17 cellular contexts compared by ENCODE assay signal in the genomic region with DNA sequence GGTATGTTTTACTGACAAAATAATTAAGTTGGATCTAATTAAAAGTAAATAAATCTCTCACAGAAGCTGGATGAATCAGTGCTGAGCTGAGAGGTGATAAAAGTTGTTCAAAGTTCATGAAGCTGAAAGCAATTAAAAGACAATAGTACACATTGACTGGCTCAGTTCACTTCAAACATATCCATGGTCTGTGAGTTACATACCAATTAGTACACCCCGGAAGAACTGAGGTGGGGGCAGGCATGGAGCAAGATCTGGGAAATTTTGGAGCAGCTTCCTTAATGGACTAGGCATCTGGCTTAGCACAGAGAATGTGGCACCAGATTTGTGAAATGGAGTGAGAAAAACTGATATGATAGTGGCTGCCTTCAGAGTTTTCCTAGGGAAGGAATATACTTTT.
A peak's percentile ranks its signal among the peaks of the same experiment; 100 is the strongest.
DNase-seq lines count a peak whose midpoint lies in the region; ATAC-seq lines count a peak whose summit lies in the region.
"Had no signal": no experiment of that assay in that cellular context is flagged by ENCODE, and none has a peak within 500 bp of the region (broad histone marks: within the 10 kb centered on the region; RNA-seq: fewer than 3 reads in every experiment).

No MANE protein-coding gene starts in this region.

- intact Hi-C loops in dendritic cell treated with granulocyte-macrophage colony-stimulating factor and Interleukin-4, amounts not matched to agents 40 ng/mL and 50 ng/mL, for 4 days (cut with micrococcal nuclease), result loop anchor here (10.0 kb wide), 1 partner anchor 136 kb away; no protein-coding TSS in a partner anchor

- ATAC-seq in GM21825 (IDR thresholded peaks at IDR 0.05; ENCODE audit: unreplicated experiment), result no peak
- no peak for ATAC-seq in naive thymus-derived CD8-positive, alpha-beta T cell
- ATAC-seq: K562 had no signal

- H3K9me3 Mint-ChIP-seq in dendritic cell treated with granulocyte-macrophage colony-stimulating factor and Interleukin-4, amounts not matched to agents 40 ng/mL and 50 ng/mL, for 4 days, result no peaks in the 10 kb centered on the region
- no peaks in the 10 kb centered on the region for H3K9me3 Mint-ChIP-seq in naive thymus-derived CD8-positive, alpha-beta T cell

- H3K36me3 Mint-ChIP-seq in dendritic cell treated with granulocyte-macrophage colony-stimulating factor and Interleukin-4, amounts not matched to agents 40 ng/mL and 50 ng/mL, for 4 days (ENCODE audit: low read depth), result no peaks in the 10 kb centered on the region
- no peaks in the 10 kb centered on the region for H3K36me3 Mint-ChIP-seq in naive thymus-derived CD8-positive, alpha-beta T cell
- H3K36me3 Mint-ChIP-seq: CD4-positive, CD25-positive, alpha-beta regulatory T cell had no signal

- peak overlapping the region; percentile 15 for H3K27ac Mint-ChIP-seq in dendritic cell treated with granulocyte-macrophage colony-stimulating factor and Interleukin-4, amounts not matched to agents 40 ng/mL and 50 ng/mL, for 4 days
- no peak overlapping the region for H3K27ac Mint-ChIP-seq in naive thymus-derived CD8-positive, alpha-beta T cell
- H3K27ac Mint-ChIP-seq: HFFc6 had no signal

- peaks cover 47% of the 10 kb centered on the region for H3K4me1 Mint-ChIP-seq in dendritic cell treated with granulocyte-macrophage colony-stimulating factor and Interleukin-4, amounts not matched to agents 40 ng/mL and 50 ng/mL, for 4 days (ENCODE audit: low read depth)
- peaks cover 0 to 3% (median 0%) of the 10 kb centered on the region in 4 donors for H3K4me1 Mint-ChIP-seq in naive thymus-derived CD8-positive, alpha-beta T cell
- H3K4me1 Mint-ChIP-seq: CD4-positive, CD25-positive, alpha-beta regulatory T cell had no signal

- H3K4me3 Mint-ChIP-seq in dendritic cell treated with granulocyte-macrophage colony-stimulating factor and Interleukin-4, amounts not matched to agents 40 ng/mL and 50 ng/mL, for 4 days, result no peak overlapping the region
- no peak overlapping the region for H3K4me3 Mint-ChIP-seq in naive thymus-derived CD8-positive, alpha-beta T cell
- H3K4me3 Mint-ChIP-seq: CD4-positive, CD25-positive, alpha-beta regulatory T cell; HFFc6 had no signal

- no peaks in the 10 kb centered on the region for H3K27me3 Mint-ChIP-seq in dendritic cell treated with granulocyte-macrophage colony-stimulating factor and Interleukin-4, amounts not matched to agents 40 ng/mL and 50 ng/mL, for 4 days
- peaks cover 0 to 14% (median 4%) of the 10 kb centered on the region in 5 donors for H3K27me3 Mint-ChIP-seq in naive thymus-derived CD8-positive, alpha-beta T cell

- POLR2A ChIA-PET in naive thymus-derived CD8-positive, alpha-beta T cell (lab: Charles Lee), result no interaction called here

- peak; percentile 57 for DNase-seq in HuH-7 (ENCODE audit: low spot score)
- peak; percentile 30 for DNase-seq in medulla oblongata (ENCODE audit: extremely low spot score)
- DNase-seq in renal cortical epithelial cell (ENCODE audit: low read depth), result peak; percentile 72
- no peak for DNase-seq in NOMO-1 (lab: John Stamatoyannopoulos, UW; ENCODE audit: unreplicated experiment in 2 of 2)
- no peak for DNase-seq in naive thymus-derived CD8-positive, alpha-beta T cell
- DNase-seq: AML-193; CD4-positive, CD25-positive, alpha-beta regulatory T cell; HFFc6; NCI-H1048; NCI-H1694; NCI-H2107; NCI-H446 treated with DMSO at 0.1 percent for 48 hours; NCI-H82; SHP77 had no signal

Comparison
In these comparisons a context has a peak if more than half of its experiments do, and no peak if none do; other contexts are left out.
1. DNase-seq: peak in HuH-7 (single experiment), medulla oblongata (single experiment) and renal cortical epithelial cell (single experiment); none in NOMO-1 (0 of 2) and naive thymus-derived CD8-positive, alpha-beta T cell (0 of 10).